26 cellular contexts compared by ENCODE assay signal in the genomic region with DNA sequence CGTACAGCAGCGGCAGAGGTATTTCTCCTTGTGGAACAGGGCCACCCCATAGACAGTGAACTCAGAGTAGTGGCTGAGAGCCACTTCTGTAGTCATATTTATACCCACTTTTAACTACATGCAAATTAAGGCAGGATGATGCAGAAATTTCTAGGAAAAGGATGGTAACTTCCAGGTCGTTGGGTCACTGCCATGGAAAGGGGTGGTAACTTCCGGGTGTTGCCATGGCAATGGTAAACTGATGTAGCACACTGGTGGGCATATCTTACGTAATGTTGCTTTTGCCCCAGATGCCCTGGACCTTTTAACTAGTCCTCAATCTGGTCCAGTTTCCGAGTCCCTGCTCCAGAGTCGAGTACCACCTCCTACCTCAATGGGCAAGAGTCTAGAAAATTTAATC.
DNase-seq lines count a peak whose midpoint lies in the region; ATAC-seq and TF ChIP-seq lines count a peak whose summit lies in the region.
"Had no signal": no experiment of that assay in that cellular context is flagged by ENCODE, and none has a peak within 500 bp of the region (broad histone marks: within the 10 kb centered on the region; RNA-seq: fewer than 3 reads in every experiment).

No MANE protein-coding gene starts in this region.

- H4K5ac ChIP-seq in H9 (ENCODE audit: insufficient read length, low read depth, low read length) (no peak overlapping the region), mesendoderm (ENCODE audit: low read length) (no peak overlapping the region)

- H4K8ac ChIP-seq in H9 (replicated peaks; ENCODE audit: insufficient read length, low read depth, low read length) = no peak overlapping the region
- H4K8ac ChIP-seq in mesendoderm (ENCODE audit: low read depth, low read length) = no peak overlapping the region
- no peak overlapping the region for H4K8ac ChIP-seq in neuronal stem cell (ENCODE audit: low read depth, low read length)

- H2BK15ac ChIP-seq in H9 (ENCODE audit: low read depth, low read length) = no peak overlapping the region
- H2BK15ac ChIP-seq in mesendoderm (replicated peaks; ENCODE audit: low read depth) = no peak overlapping the region
- H2BK15ac ChIP-seq in neuronal stem cell (ENCODE audit: low read length) = no peak overlapping the region

- no peak for DNase-seq in H9
- DNase-seq in mesendoderm = peak; percentile 5
- no peak for DNase-seq in neural progenitor cell (ENCODE audit: low spot score)
- no peak for DNase-seq in neuronal stem cell (ENCODE audit: low spot score)
- no peak for DNase-seq in activated effector memory CD4-positive, alpha-beta T cell treated with anti-CD3 and anti-CD28 coated beads, Interleukin-2, amount 50 U/mL, for 16 hours
- DNase-seq in GM13976 (ENCODE audit: low spot score) = no peak
- no peak for DNase-seq in NCI-H187 (lab: John Stamatoyannopoulos, UW)
- DNase-seq: 8988T; ACHN; BE2C; C1 segment of cervical spinal cord; CD4-positive, alpha-beta memory T cell; CD4-positive, CD25-positive, alpha-beta regulatory T cell; COR-L47; DMS 273 treated with DMSO at 0.1 percent for 48 hours; DMS153; DMS53; DMS79; DND-41; EL; GDM1 had no signal

- H3K56ac ChIP-seq in H9 (ENCODE audit: insufficient read length, low read depth, low read length) = no peak overlapping the region
- no peak overlapping the region for H3K56ac ChIP-seq in mesendoderm (ENCODE audit: low read length)

- H2BK120ac ChIP-seq in H9 (ENCODE audit: low read depth, low read length, poor library complexity, severe bottlenecking) (no peak overlapping the region), mesendoderm (ENCODE audit: low read depth, low read length) (no peak overlapping the region), neuronal stem cell (ENCODE audit: low read depth, low read length) (no peak overlapping the region)

- H3K4me3 Mint-ChIP-seq in H9 (no peak overlapping the region), neural progenitor cell (no peak overlapping the region)
- H3K4me3 Mint-ChIP-seq: CD14-positive monocyte; CD4-positive, alpha-beta memory T cell; CD4-positive, CD25-positive, alpha-beta regulatory T cell; CD8-positive, alpha-beta memory T cell had no signal

- H2AK5ac ChIP-seq in H9 (ENCODE audit: insufficient read length, low read length) = no peak overlapping the region
- H2AK5ac ChIP-seq in mesendoderm (ENCODE audit: low read length) = no peak overlapping the region
- H2AK5ac ChIP-seq in neuronal stem cell (ENCODE audit: low read depth, low read length) = no peak overlapping the region

- no peaks in the 10 kb centered on the region for H3K9me3 ChIP-seq in H9 (ENCODE audit: control insufficient read depth, low read depth, low read length)
- H3K9me3 ChIP-seq in neural progenitor cell (ENCODE audit: low read depth) = no peaks in the 10 kb centered on the region
- H3K9me3 ChIP-seq in neuronal stem cell (replicated peaks in 1 of 2; ENCODE audit: control insufficient read depth in 2 of 2, insufficient read depth in 1 of 2, low read depth in 1 of 2, low read length in 2 of 2) = no peaks in the 10 kb centered on the region
- H3K9me3 ChIP-seq: BE2C, BLaER1 had no signal

- H3K27me3 Mint-ChIP-seq in H9 (ENCODE audit: low read depth) (no peaks in the 10 kb centered on the region), neural progenitor cell (ENCODE audit: insufficient read depth, low read depth) (no peaks in the 10 kb centered on the region)
- H3K27me3 Mint-ChIP-seq: CD4-positive, alpha-beta memory T cell; CD8-positive, alpha-beta memory T cell had no signal

- H2BK12ac ChIP-seq in H9 (ENCODE audit: insufficient read length, low read depth, low read length) (no peak overlapping the region), neuronal stem cell (ENCODE audit: low read length) (no peak overlapping the region)

- ATAC-seq in GM21576 (IDR thresholded peaks at IDR 0.05; ENCODE audit: unreplicated experiment) = no peak
- ATAC-seq: GM12878 had no signal

- H3K79me1 ChIP-seq in H9 (ENCODE audit: insufficient read depth, low read depth, low read length, poor library complexity, severe bottlenecking) = no peaks in the 10 kb centered on the region
- H3K79me1 ChIP-seq in mesendoderm (ENCODE audit: low read length) = no peaks in the 10 kb centered on the region
- H3K79me1 ChIP-seq in neuronal stem cell (ENCODE audit: low read depth, low read length) = no peaks in the 10 kb centered on the region

- no peaks in the 10 kb centered on the region for H3K36me3 ChIP-seq in mesendoderm (ENCODE audit: control insufficient read depth, insufficient read depth, low read length)
- no peaks in the 10 kb centered on the region for H3K36me3 ChIP-seq in neural progenitor cell
- no peaks in the 10 kb centered on the region for H3K36me3 ChIP-seq in neuronal stem cell (replicated peaks in 1 of 2; ENCODE audit: control insufficient read depth in 2 of 2, insufficient read depth in 2 of 2, low read length in 2 of 2)
- H3K36me3 ChIP-seq: BE2C, BLaER1 had no signal

- no peaks in the 10 kb centered on the region for H3F3A ChIP-seq in neural progenitor cell (ENCODE audit: low read depth)

- no peaks in the 10 kb centered on the region for H3K23me2 ChIP-seq in H9 (ENCODE audit: insufficient read length, low read depth, low read length, poor library complexity, severe bottlenecking)

- H3K14ac ChIP-seq in H9 (ENCODE audit: insufficient read depth, low read length) = no peak overlapping the region
- no peak overlapping the region for H3K14ac ChIP-seq in neuronal stem cell (ENCODE audit: low read length)

- no peak overlapping the region for H3K4me3 ChIP-seq in mesendoderm (ENCODE audit: low read length)
- H3K4me3 ChIP-seq in neural progenitor cell = no peak overlapping the region
- no peak overlapping the region for H3K4me3 ChIP-seq in neuronal stem cell (ENCODE audit: low read length in 2 of 2)
- H3K4me3 ChIP-seq: BLaER1, GM12878 had no signal

- H3K9me3 Mint-ChIP-seq in H9 = no peaks in the 10 kb centered on the region
- H3K9me3 Mint-ChIP-seq in neural progenitor cell = no peaks in the 10 kb centered on the region
- H3K9me3 Mint-ChIP-seq: CD4-positive, alpha-beta memory T cell had no signal

- no peak overlapping the region for H3K4me2 ChIP-seq in H9 (ENCODE audit: insufficient read depth, insufficient read length, low read length)
- H3K4me2 ChIP-seq in mesendoderm (ENCODE audit: low read length) = no peak overlapping the region
- H3K4me2 ChIP-seq in neural progenitor cell = no peak overlapping the region
- H3K4me2 ChIP-seq in neuronal stem cell (ENCODE audit: insufficient read depth, low read length, poor library complexity, severe bottlenecking) = no peak overlapping the region
- H3K4me2 ChIP-seq: BLaER1 had no signal

- no peak overlapping the region for H3T11ph ChIP-seq in H9 (ENCODE audit: low read length)

- H3K23ac ChIP-seq in H9 (ENCODE audit: insufficient read length, low read depth, low read length) (no peak overlapping the region), mesendoderm (ENCODE audit: low read length) (no peak overlapping the region), neuronal stem cell (ENCODE audit: low read depth, low read length, poor library complexity) (no peak overlapping the region)

- H3K27ac ChIP-seq in H9 (ENCODE audit: insufficient read length, low read depth, low read length) = no peak overlapping the region
- no peak overlapping the region for H3K27ac ChIP-seq in mesendoderm (ENCODE audit: low read depth, low read length)
- no peak overlapping the region for H3K27ac ChIP-seq in neural progenitor cell
- H3K27ac ChIP-seq in neuronal stem cell (replicated peaks; ENCODE audit: low read length) = no peak overlapping the region
- H3K27ac ChIP-seq: BLaER1 had no signal

- H3K27ac Mint-ChIP-seq in H9 (peak overlapping the region in 2 of 3 experiments; percentile 40 to 82; a peak in 1 of 7 replicates), neural progenitor cell (no peak overlapping the region)
- H3K27ac Mint-ChIP-seq: CD14-positive monocyte; CD4-positive, alpha-beta memory T cell; CD4-positive, CD25-positive, alpha-beta regulatory T cell; CD8-positive, alpha-beta memory T cell had no signal

- no peaks in the 10 kb centered on the region for H3K79me2 ChIP-seq in H9 (ENCODE audit: insufficient read depth, low read length)
- no peaks in the 10 kb centered on the region for H3K79me2 ChIP-seq in mesendoderm (ENCODE audit: control insufficient read depth, insufficient read depth, low read length)
- no peaks in the 10 kb centered on the region for H3K79me2 ChIP-seq in neural progenitor cell (ENCODE audit: low read depth)

- H3K27me3 ChIP-seq in H9 (ENCODE audit: insufficient read depth, low read length) = no peaks in the 10 kb centered on the region
- H3K27me3 ChIP-seq in mesendoderm (ENCODE audit: insufficient read depth, low read length, poor library complexity) = no peaks in the 10 kb centered on the region
- no peaks in the 10 kb centered on the region for H3K27me3 ChIP-seq in neural progenitor cell
- no peaks in the 10 kb centered on the region for H3K27me3 ChIP-seq in neuronal stem cell (ENCODE audit: control insufficient read depth in 3 of 3, insufficient read depth in 3 of 3, low read depth in 1 of 3, low read length in 3 of 3)
- H3K27me3 ChIP-seq: BE2C, BLaER1 had no signal

- H3K4me1 ChIP-seq in H9 (ENCODE audit: insufficient read depth, low read length) = no peaks in the 10 kb centered on the region
- no peaks in the 10 kb centered on the region for H3K4me1 ChIP-seq in mesendoderm (ENCODE audit: control insufficient read depth, low read depth, low read length)
- H3K4me1 ChIP-seq in neural progenitor cell = peaks cover 12% of the 10 kb centered on the region
- peaks cover 8 to 16% of the 10 kb centered on the region in 2 donors for H3K4me1 ChIP-seq in neuronal stem cell (ENCODE audit: control insufficient read depth in 2 of 2, insufficient read depth in 1 of 2, low read depth in 1 of 2, low read length in 2 of 2)
- H3K4me1 ChIP-seq: BLaER1 had no signal

- H3K9ac ChIP-seq in H9 (ENCODE audit: extremely low read depth, insufficient read length, low read length) (no peak overlapping the region), mesendoderm (ENCODE audit: low read length) (no peak overlapping the region), neural progenitor cell (no peak overlapping the region), neuronal stem cell (ENCODE audit: low read depth, low read length, poor library complexity) (no peak overlapping the region)
- H3K9ac ChIP-seq: BLaER1 had no signal

- H3K4me1 Mint-ChIP-seq in H9 = peaks cover 24 to 26% of the 10 kb centered on the region in 2 experiments
- H3K4me1 Mint-ChIP-seq in neural progenitor cell = peaks cover 17% of the 10 kb centered on the region
- H3K4me1 Mint-ChIP-seq: CD14-positive monocyte; CD4-positive, alpha-beta memory T cell; CD8-positive, alpha-beta memory T cell had no signal

- no peak overlapping the region for H3K18ac ChIP-seq in H9 (ENCODE audit: insufficient read length, low read depth, low read length)
- H3K18ac ChIP-seq in mesendoderm (ENCODE audit: low read length) = no peak overlapping the region
- no peak overlapping the region for H3K18ac ChIP-seq in neuronal stem cell (ENCODE audit: low read length)

- no peaks in the 10 kb centered on the region for H3K36me3 Mint-ChIP-seq in H9 (ENCODE audit: insufficient read depth in 1 of 3, low read depth in 3 of 3)
- no peaks in the 10 kb centered on the region for H3K36me3 Mint-ChIP-seq in neural progenitor cell
- H3K36me3 Mint-ChIP-seq: CD14-positive monocyte; CD4-positive, alpha-beta memory T cell; CD4-positive, CD25-positive, alpha-beta regulatory T cell had no signal

- H4K91ac ChIP-seq in H9 (ENCODE audit: insufficient read length, low read depth, low read length) = no peak overlapping the region
- H4K91ac ChIP-seq in neuronal stem cell (ENCODE audit: low read depth, low read length, poor library complexity) = no peak overlapping the region

- TF ChIP-seq CTCF in H9 (conservative IDR thresholded peaks at IDR 0.05) (no peak), neural progenitor cell (IDR thresholded peaks at IDR 0.05) (no peak), GM13976 (IDR thresholded peaks at IDR 0.05; ENCODE audit: borderline replicate concordance, control extremely low read depth, extremely low read depth, insufficient read depth, missing control alignments) (no peak)

- H3K4ac ChIP-seq in H9 (ENCODE audit: low read depth, low read length) = no peak overlapping the region
- no peak overlapping the region for H3K4ac ChIP-seq in mesendoderm (ENCODE audit: low read depth, low read length)
- no peak overlapping the region for H3K4ac ChIP-seq in neuronal stem cell (ENCODE audit: low read length)

- H2BK5ac ChIP-seq in H9 (ENCODE audit: insufficient read length, low read length) = no peak overlapping the region
- H2BK5ac ChIP-seq in mesendoderm (ENCODE audit: low read length) = no peak overlapping the region
- H2BK5ac ChIP-seq in neuronal stem cell (ENCODE audit: low read length) = no peak overlapping the region

- H2AFZ ChIP-seq in H9 (ENCODE audit: low read length) = no peak overlapping the region
- H2AFZ ChIP-seq in neural progenitor cell (replicated peaks) = peak overlapping the region; percentile 32
- peak overlapping the region; percentile 2 for H2AFZ ChIP-seq in neuronal stem cell (ENCODE audit: low read length)

- H2BK20ac ChIP-seq in H9 (ENCODE audit: low read depth, low read length, poor library complexity, severe bottlenecking) = no peak overlapping the region

- no peaks in the 10 kb centered on the region for H4K20me1 ChIP-seq in H9 (ENCODE audit: control insufficient read depth, insufficient read depth, insufficient read length)
- no peaks in the 10 kb centered on the region for H4K20me1 ChIP-seq in neural progenitor cell (ENCODE audit: low read depth)
- H4K20me1 ChIP-seq: BLaER1 had no signal

- WGBS in H9 (ENCODE audit: extremely low coverage, insufficient read length, low lambda C conversion rate) = no CpG with 5 or more reads among the region's 7 CpGs
- WGBS in mesendoderm (ENCODE audit: extremely low coverage, insufficient coverage, low lambda C conversion rate) = no CpG with 5 or more reads among the region's 7 CpGs
- no CpG with 5 or more reads among the region's 7 CpGs for WGBS in neuronal stem cell (ENCODE audit: extremely low coverage in 2 of 2, insufficient read length in 2 of 2, insufficient replicate concordance in 1 of 2), 2 donors

- in situ Hi-C loops in GM13976 (cut with MboI; ENCODE audit: low sequenced_read_pairs, unreplicated experiment) = no loop called here
